In genomic region chr15:58096529-58097084, GRCh38 we compare ENCODE assay signal across 1 cellular context.
A peak's percentile ranks its signal among the peaks of the same experiment; 100 is the strongest.
TF ChIP-seq lines count a peak whose summit lies in the region.

No MANE protein-coding gene starts in this region.

TF ChIP-seq in K562, 482 proteins besides CTCF, POLR2A, EP300 and RAD21 (continued from another document):
- TF ChIP-seq E4F1 (CRISPR knock-in tag; IDR thresholded peaks at IDR 0.05; ENCODE audit: borderline replicate concordance) (no peak), CC2D1A (IDR thresholded peaks at IDR 0.05) (peak; percentile 91), THRB (CRISPR knock-in tag; conservative IDR thresholded peaks at IDR 0.05) (no peak), ELF4 (CRISPR knock-in tag; IDR thresholded peaks at IDR 0.05) (no peak), CHAMP1 (IDR thresholded peaks at IDR 0.05) (peak; percentile 93), HLTF (IDR thresholded peaks at IDR 0.05) (no peak), FOXM1 (IDR thresholded peaks at IDR 0.05; ENCODE audit: low read depth) (0 out of 2 replicates have a peak, but pooled peaks have one; percentile 34), FOXM1 (CRISPR knock-in tag; IDR thresholded peaks at IDR 0.05; ENCODE audit: low read depth) (no peak), ZNF174 (CRISPR knock-in tag; IDR thresholded peaks at IDR 0.05) (no peak), RBM25 (IDR thresholded peaks at IDR 0.05; ENCODE audit: low read depth, low read length, severe bottlenecking) (peak; percentile 82), ZNF75A (CRISPR knock-in tag; IDR thresholded peaks at IDR 0.05) (no peak), ZBTB33 (CRISPR knock-in tag; IDR thresholded peaks at IDR 0.05) (peak; percentile 98), ETV1 (tag; conservative IDR thresholded peaks at IDR 0.05; ENCODE audit: low read depth) (no peak), ZNF407 (IDR thresholded peaks at IDR 0.05; ENCODE audit: low read depth) (peak; percentile 49; the same call in 1 of the 2 replicates), TRIM28 (IDR thresholded peaks at IDR 0.05) (peak; percentile 41; the same call in 1 of the 2 replicates), ZNF76 (CRISPR knock-in tag; IDR thresholded peaks at IDR 0.05; ENCODE audit: borderline replicate concordance) (no peak)
